Comparison of ENCODE assay signal across 20 cellular contexts in genomic region chr6:122063090-122063489, GRCh38.
A peak's percentile ranks its signal among the peaks of the same experiment; 100 is the strongest.
DNase-seq lines count a peak whose midpoint lies in the region; ATAC-seq and TF ChIP-seq lines count a peak whose summit lies in the region.
"Had no signal": no experiment of that assay in that cellular context is flagged by ENCODE, and none has a peak within 500 bp of the region (broad histone marks: within the 10 kb centered on the region; RNA-seq: fewer than 3 reads in every experiment).

No MANE protein-coding gene starts in this region.

- H3K4me1 ChIP-seq in urinary bladder (ENCODE audit: insufficient read depth) = no peaks in the 10 kb centered on the region
- H3K4me1 ChIP-seq: upper lobe of right lung had no signal

- no peak for ATAC-seq in HG02870 (IDR thresholded peaks at IDR 0.05; ENCODE audit: unreplicated experiment)
- ATAC-seq: activated T-cell treated with anti-CD3 and anti-CD28 coated beads, Interleukin-2, amount 50 U/mL, for 4 hours; left lobe of liver; naive thymus-derived CD4-positive, alpha-beta T cell; upper lobe of right lung had no signal

- WGBS in urinary bladder = 51% methylated on average over 4 of the region's 4 CpGs

- intact Hi-C loops in dorsolateral prefrontal cortex (cut with DNase I) = no loop called here

- H3K36me3 ChIP-seq in urinary bladder (ENCODE audit: insufficient read depth) = no peaks in the 10 kb centered on the region
- H3K36me3 ChIP-seq: SJSA1, upper lobe of right lung had no signal

- H3K27me3 ChIP-seq in dorsolateral prefrontal cortex = peaks cover 0 to 3% (median 0%) of the 10 kb centered on the region in 45 donors
- H3K27me3 ChIP-seq: SJSA1, upper lobe of right lung had no signal

- peak; percentile 6 for DNase-seq in NCI-H748 (lab: John Stamatoyannopoulos, UW; ENCODE audit: unreplicated experiment)
- DNase-seq in NCI-H748 treated with DMSO at 0.1 percent for 48 hours (lab: John Stamatoyannopoulos, UW) = no peak
- peak; percentile 40 for DNase-seq in NCI-H82 (lab: John Stamatoyannopoulos, UW)
- DNase-seq in fibroblast of peridontal ligament (ENCODE audit: extremely low read depth) = peak; percentile 54
- DNase-seq in activated CD4-positive, alpha-beta T cell treated with anti-CD3 and anti-CD28 coated beads, Interleukin-2, amount 50 U/mL, for 1 hour = no peak
- DNase-seq in dorsolateral prefrontal cortex = no peak
- DNase-seq: activated naive CD4-positive, alpha-beta T cell treated with anti-CD3 and anti-CD28 coated beads for 36 hours; activated T-cell treated with anti-CD3 and anti-CD28 coated beads, Interleukin-2, amount 50 U/mL, for 4 hours; dermis blood vessel endothelial cell; HFFc6; immature natural killer cell; mesendoderm; naive thymus-derived CD4-positive, alpha-beta T cell; substantia nigra; upper lobe of right lung had no signal

- H3K27ac ChIP-seq in urinary bladder (ENCODE audit: low read depth) = peak overlapping the region; percentile 2
- no peak overlapping the region for H3K27ac ChIP-seq in dorsolateral prefrontal cortex
- H3K27ac ChIP-seq: SJSA1, upper lobe of right lung had no signal

- H3K4me3 ChIP-seq in urinary bladder (ENCODE audit: low read depth, low read length) = no peak overlapping the region
- H3K4me3 ChIP-seq in dorsolateral prefrontal cortex = no peak overlapping the region
- H3K4me3 ChIP-seq: SJSA1, smooth muscle cell, upper lobe of right lung had no signal

- TF ChIP-seq CTCF in dorsolateral prefrontal cortex (IDR thresholded peaks at IDR 0.05 in 54 of 56, conservative IDR thresholded peaks at IDR 0.05 in 2 of 56; ENCODE audit: low read depth in 1 of 56, partially characterized antibody in 56 of 56) = no peak

Comparison
In these comparisons a context has a peak if more than half of its experiments do, and no peak if none do; other contexts are left out.
1. DNase-seq: peak in NCI-H748 (single experiment), NCI-H82 (single experiment) and fibroblast of peridontal ligament (single experiment); none in NCI-H748 treated with DMSO at 0.1 percent for 48 hours (single experiment), activated CD4-positive, alpha-beta T cell treated with anti-CD3 and anti-CD28 coated beads, Interleukin-2, amount 50 U/mL, for 1 hour (single experiment) and dorsolateral prefrontal cortex (0 of 10).